ENCODE assay signal across 14 cellular contexts in the genomic region with DNA sequence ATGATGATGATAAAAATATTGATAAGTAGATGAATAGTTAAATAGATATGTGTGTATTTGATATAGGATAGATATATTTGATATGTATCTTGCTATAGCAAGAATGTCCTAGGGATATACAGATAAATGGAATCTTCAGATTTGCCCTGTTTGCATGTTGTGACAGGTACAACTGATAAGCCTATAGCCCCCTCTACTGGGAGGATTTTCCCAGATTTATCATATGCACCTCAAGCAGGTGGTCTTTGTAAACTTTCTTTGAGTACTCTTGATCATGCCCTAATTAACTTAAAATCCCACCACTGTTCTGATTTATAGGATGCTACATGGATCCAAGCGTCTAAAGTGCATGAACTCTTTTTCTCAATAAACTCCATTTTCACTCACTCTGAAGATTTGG.
DNase-seq lines count a peak whose midpoint lies in the region; ATAC-seq and TF ChIP-seq lines count a peak whose summit lies in the region.
"Had no signal": no experiment of that assay in that cellular context is flagged by ENCODE, and none has a peak within 500 bp of the region (broad histone marks: within the 10 kb centered on the region; RNA-seq: fewer than 3 reads in every experiment).

No MANE protein-coding gene starts in this region.

- no peaks in the 10 kb centered on the region for H3K27me3 ChIP-seq in gastrocnemius medialis
- H3K27me3 ChIP-seq: right lobe of liver had no signal

- H3K4me3 ChIP-seq in gastrocnemius medialis = no peak overlapping the region
- H3K4me3 ChIP-seq: right lobe of liver had no signal

- in situ Hi-C loops in ACHN (cut with HindIII; ENCODE audit: low pct_ligation_motif_present, low pct_unique_long_range_greater_than_20kb, low sequenced_read_pairs) (no loop called here), G401 (cut with HindIII; ENCODE audit: low sequenced_read_pairs) (no loop called here), gastrocnemius medialis (cut with MboI; ENCODE audit: low sequenced_read_pairs in 4 of 4) (no loop called here)

- H3K36me3 ChIP-seq in gastrocnemius medialis = no peaks in the 10 kb centered on the region
- H3K36me3 ChIP-seq: right lobe of liver had no signal

- no peak overlapping the region for H3K27ac ChIP-seq in gastrocnemius medialis
- H3K27ac ChIP-seq: right lobe of liver had no signal

- ATAC-seq in gastrocnemius medialis = no peak
- ATAC-seq in GM19467 (IDR thresholded peaks at IDR 0.05; ENCODE audit: unreplicated experiment) = no peak
- ATAC-seq: right lobe of liver had no signal

- intact Hi-C loops in gastrocnemius medialis (cut with DNase I; ENCODE audit: low total_unique reads) = no loop called here

- no peak for TF ChIP-seq CTCF in gastrocnemius medialis (IDR thresholded peaks at IDR 0.05 in 4 of 5, conservative IDR thresholded peaks at IDR 0.05 in 1 of 5)

- TF ChIP-seq POLR2A in gastrocnemius medialis (IDR thresholded peaks at IDR 0.05) = no peak

- DNase-seq in ACHN = peak; percentile 54
- DNase-seq in HS-27A (ENCODE audit: low read depth) = peak; percentile 9
- peak; percentile 3 for DNase-seq in RPMI8226
- peak; percentile 38 for DNase-seq in iPS-NIHi7 (ENCODE audit: extremely low spot score)
- DNase-seq in G401 (ENCODE audit: low spot score) = no peak
- no peak for DNase-seq in NCI-H524 treated with DMSO at 0.1 percent for 48 hours (lab: John Stamatoyannopoulos, UW)
- no peak for DNase-seq in gastrocnemius medialis
- DNase-seq: activated naive CD4-positive, alpha-beta T cell; CD8-positive, alpha-beta memory T cell; effector memory CD4-positive, alpha-beta T cell; H7; islet precursor cell; right lobe of liver had no signal

- H3K4me1 ChIP-seq in gastrocnemius medialis = no peaks in the 10 kb centered on the region
- H3K4me1 ChIP-seq: right lobe of liver had no signal

- H3K9me3 ChIP-seq in gastrocnemius medialis = no peaks in the 10 kb centered on the region
- H3K9me3 ChIP-seq: right lobe of liver had no signal

Comparison
In these comparisons a context has a peak if more than half of its experiments do, and no peak if none do; other contexts are left out.
1. DNase-seq: peak in ACHN (single experiment), HS-27A (single experiment), RPMI8226 (single experiment) and iPS-NIHi7 (single experiment); none in G401 (single experiment), NCI-H524 treated with DMSO at 0.1 percent for 48 hours (single experiment) and gastrocnemius medialis (0 of 2).